8 cellular contexts compared by ENCODE assay signal in genomic region chr5:177309351-177310191, GRCh38. TPM values are rescaled to one million over a fixed set of nuclear protein-coding genes. Genes with fewer than 3 reads are reported as not detected.
A peak's percentile ranks its signal among the peaks of the same experiment; 100 is the strongest.
DNase-seq lines count a peak whose midpoint lies in the region; ATAC-seq and TF ChIP-seq lines count a peak whose summit lies in the region.

No MANE protein-coding gene starts in this region.

- peak overlapping the region; percentile 85 for H3K4me2 ChIP-seq in Loucy (ENCODE audit: low read depth, low read length, poor library complexity, severe bottlenecking)
- peak overlapping the region; percentile 88 for H3K4me2 ChIP-seq in SU-DHL-6 (ENCODE audit: low read depth, low read length, poor library complexity, severe bottlenecking)

- TF ChIP-seq CTCF in Loucy (conservative IDR thresholded peaks at IDR 0.05; ENCODE audit: low read length), result peak; percentile 65
- TF ChIP-seq CTCF in SU-DHL-6 (IDR thresholded peaks at IDR 0.05; ENCODE audit: insufficient read depth, low read length, poor library complexity, severe bottlenecking), result peak; percentile 83
- peak; percentile 84 for TF ChIP-seq CTCF in left ventricle myocardium inferior (IDR thresholded peaks at IDR 0.05; ENCODE audit: borderline replicate concordance)
- peak; percentile 73 to 93 (median 83) for TF ChIP-seq CTCF in spleen (IDR thresholded peaks at IDR 0.05 in 8 of 11, conservative IDR thresholded peaks at IDR 0.05 in 3 of 11)

- H3F3A ChIP-seq in Loucy (ENCODE audit: low read depth), result no peaks in the 10 kb centered on the region
- peaks cover 42% of the 10 kb centered on the region for H3F3A ChIP-seq in SU-DHL-6 (ENCODE audit: insufficient read depth)

- peak overlapping the region; percentile 100 for H3K4me3 Mint-ChIP-seq in activated naive CD8-positive, alpha-beta T cell treated with anti-CD3 and anti-CD28 coated beads, Interleukin-2, amount 10 ng/mL, durations not matched to agents 7 days and 5 days

- 51 to 72% (median 53%) methylated on average over 10 of the region's 10 CpGs for WGBS in spleen, 5 donors

- H4K20me1 ChIP-seq in Loucy (ENCODE audit: insufficient read depth, low read length, poor library complexity, severe bottlenecking), result peaks cover 19% of the 10 kb centered on the region
- H4K20me1 ChIP-seq in SU-DHL-6 (ENCODE audit: low read depth, low read length), result peaks cover 6% of the 10 kb centered on the region; the same call in 1 of the 2 replicates

- H3K36me3 ChIP-seq in Loucy (ENCODE audit: insufficient read depth, low read length) (no peaks in the 10 kb centered on the region; the same call in 1 of the 2 replicates), SU-DHL-6 (ENCODE audit: low read length) (0 out of 2 replicates have a peak, but pooled peaks cover 2% of the 10 kb centered on the region), left ventricle myocardium inferior (peaks cover 25% of the 10 kb centered on the region), spleen (peaks cover 0 to 45% (median 26%) of the 10 kb centered on the region in 6 donors)

- peaks cover 17% of the 10 kb centered on the region for H3K4me1 ChIP-seq in Loucy (ENCODE audit: insufficient read depth, low read length, poor library complexity, severe bottlenecking)
- peaks cover 54% of the 10 kb centered on the region for H3K4me1 ChIP-seq in left ventricle myocardium inferior
- H3K4me1 ChIP-seq in spleen, result peaks cover 47 to 100% (median 90%) of the 10 kb centered on the region in 6 donors

- H3K36me3 Mint-ChIP-seq in activated naive CD8-positive, alpha-beta T cell treated with anti-CD3 and anti-CD28 coated beads, Interleukin-2, amount 10 ng/mL, durations not matched to agents 7 days and 5 days, result peaks cover 29% of the 10 kb centered on the region

- no peak for TF ChIP-seq POLR2A in spleen (IDR thresholded peaks at IDR 0.05)

- H3K27ac ChIP-seq in SU-DHL-6 (ENCODE audit: low read depth, low read length), result peak overlapping the region; percentile 88
- H3K27ac ChIP-seq in left ventricle myocardium inferior (replicated peaks), result peak overlapping the region; percentile 15
- H3K27ac ChIP-seq in spleen, result peak overlapping the region in 7 of 8 donors; percentile 21 to 94 (median 90)

- no peaks in the 10 kb centered on the region for H3K9me3 Mint-ChIP-seq in activated naive CD8-positive, alpha-beta T cell treated with anti-CD3 and anti-CD28 coated beads, Interleukin-2, amount 10 ng/mL, durations not matched to agents 7 days and 5 days

- intact Hi-C loops in left ventricle myocardium inferior (cut with micrococcal nuclease) (loop anchor here (10.0 kb wide), 1 partner anchor 145 kb away; no protein-coding TSS in a partner anchor), spleen (cut with DNase I; ENCODE audit: low total_unique reads) (loop anchor here (10.0 kb wide), 3 partner anchors 55 to 195 kb away; no protein-coding TSS in a partner anchor)

- no peaks in the 10 kb centered on the region for H3K27me3 Mint-ChIP-seq in activated naive CD8-positive, alpha-beta T cell treated with anti-CD3 and anti-CD28 coated beads, Interleukin-2, amount 10 ng/mL, durations not matched to agents 7 days and 5 days

- no peak for ATAC-seq in activated naive CD8-positive, alpha-beta T cell treated with anti-CD3 and anti-CD28 coated beads, Interleukin-2, amount 10 ng/mL, durations not matched to agents 7 days and 5 days (ENCODE audit: low read depth)
- no peak for ATAC-seq in GM21526 (IDR thresholded peaks at IDR 0.05; ENCODE audit: low FRiP score, unreplicated experiment)

- no peaks in the 10 kb centered on the region for H3K9me3 ChIP-seq in Loucy (ENCODE audit: insufficient read depth, low read depth, low read length)
- H3K9me3 ChIP-seq in SU-DHL-6 (ENCODE audit: insufficient read depth, low read length), result no peaks in the 10 kb centered on the region
- no peaks in the 10 kb centered on the region for H3K9me3 ChIP-seq in left ventricle myocardium inferior (replicated peaks)
- no peaks in the 10 kb centered on the region for H3K9me3 ChIP-seq in spleen

- H3K27ac Mint-ChIP-seq in activated naive CD8-positive, alpha-beta T cell treated with anti-CD3 and anti-CD28 coated beads, Interleukin-2, amount 10 ng/mL, durations not matched to agents 7 days and 5 days, result peak overlapping the region; percentile 63

- H3K4me3 ChIP-seq in Loucy (ENCODE audit: low read length, poor library complexity, severe bottlenecking), result peak overlapping the region; percentile 83
- no peak overlapping the region for H3K4me3 ChIP-seq in SU-DHL-6 (ENCODE audit: insufficient read depth, low read length, poor library complexity, severe bottlenecking)
- no peak overlapping the region for H3K4me3 ChIP-seq in left ventricle myocardium inferior
- peak overlapping the region in 2 of 8 donors; percentile 5 to 89 for H3K4me3 ChIP-seq in spleen

- H2AFZ ChIP-seq in Loucy (ENCODE audit: low read length), result no peak overlapping the region
- no peak overlapping the region for H2AFZ ChIP-seq in SU-DHL-6 (ENCODE audit: low read depth, low read length, severe bottlenecking)

- H3K27me3 ChIP-seq in Loucy (ENCODE audit: insufficient read depth, low read length, poor library complexity, severe bottlenecking), result no peaks in the 10 kb centered on the region
- H3K27me3 ChIP-seq in SU-DHL-6 (ENCODE audit: low read length), result no peaks in the 10 kb centered on the region
- no peaks in the 10 kb centered on the region for H3K27me3 ChIP-seq in left ventricle myocardium inferior (ENCODE audit: low read depth)
- H3K27me3 ChIP-seq in spleen (replicated peaks in 1 of 7), result no peaks in the 10 kb centered on the region

- DNase-seq in Daoy (ENCODE audit: low read depth) (peak; percentile 83), left ventricle myocardium inferior (peak; percentile 66), spleen (peak; percentile 92), hippocampal formation (lab: John Stamatoyannopoulos, UW) (no peak)
- DNase-seq in activated naive CD8-positive, alpha-beta T cell treated with anti-CD3 and anti-CD28 coated beads, Interleukin-2, amount 10 ng/mL, durations not matched to agents 7 days and 5 days, result peak; percentile 74

- H3K4me1 Mint-ChIP-seq in activated naive CD8-positive, alpha-beta T cell treated with anti-CD3 and anti-CD28 coated beads, Interleukin-2, amount 10 ng/mL, durations not matched to agents 7 days and 5 days, result peaks cover 45% of the 10 kb centered on the region

- H3K9me2 ChIP-seq in Loucy (replicated peaks; ENCODE audit: low read depth, low read length) (no peaks in the 10 kb centered on the region), SU-DHL-6 (replicated peaks; ENCODE audit: insufficient read depth, low read length) (no peaks in the 10 kb centered on the region)

- peaks cover 60% of the 10 kb centered on the region for H3K79me2 ChIP-seq in Loucy (ENCODE audit: insufficient read depth, low read length)
- peaks cover 16% of the 10 kb centered on the region for H3K79me2 ChIP-seq in SU-DHL-6 (ENCODE audit: insufficient read depth, low read length)

- POLR2A ChIA-PET in activated naive CD8-positive, alpha-beta T cell treated with anti-CD3 and anti-CD28 coated beads, Interleukin-2, amount 10 ng/mL, durations not matched to agents 7 days and 5 days (lab: Charles Lee), result interaction anchor here (0.9 to 4.2 kb wide), 5 partner anchors 8 to 176 kb away, joined by 4 to 51 read pairs (median 7); partner anchors contain the start of genes GRK6, NSD1, PRELID1 and RAB24

- H3K9ac ChIP-seq in Loucy (ENCODE audit: low read depth, low read length, poor library complexity, severe bottlenecking) (peak overlapping the region; percentile 32), SU-DHL-6 (ENCODE audit: low read length) (no peak overlapping the region)

RNA-seq across cellular contexts. Expression of gene MXD3, which starts 2.1 kb away (rescaled TPM):
- total RNA-seq in Daoy (2014; rRNA removed; shearing (Covaris generic)), result 16.7 and 23.4 TPM in 2 replicates
- 10 to 100 TPM; 85.0 to 94.0 TPM for total RNA-seq in activated naive CD8-positive, alpha-beta T cell treated with anti-CD3 and anti-CD28 coated beads, Interleukin-2, amount 10 ng/mL, durations not matched to agents 7 days and 5 days
- total RNA-seq in left ventricle myocardium inferior, result 2.3 TPM
- total RNA-seq in spleen, result 10 to 100 TPM; 19.3 to 80.7 (median 26.7) TPM
- 10 to 100 TPM; 25.9 to 32.5 (median 26.2) TPM for polyA plus RNA-seq in spleen

RNA-seq across cellular contexts. Expression of gene PRELID1, which starts 6.0 kb away (rescaled TPM):
- total RNA-seq in Daoy (2014; rRNA removed; shearing (Covaris generic)), result 434 and 468 TPM in 2 replicates
- total RNA-seq in activated naive CD8-positive, alpha-beta T cell treated with anti-CD3 and anti-CD28 coated beads, Interleukin-2, amount 10 ng/mL, durations not matched to agents 7 days and 5 days, result 100 to 1,000 TPM; 104 TPM
- 40.0 TPM for total RNA-seq in left ventricle myocardium inferior
- total RNA-seq in spleen, result 100 to 1,000 TPM in 5 of 7 donors, 10 to 100 TPM in 2; 74.5 to 173 (median 106) TPM
- polyA plus RNA-seq in spleen, result 100 to 1,000 TPM; 131 to 174 (median 154) TPM

RNA-seq across cellular contexts. Expression of gene RAB24, which starts 6.1 kb away (rescaled TPM):
- total RNA-seq in Daoy (2014; rRNA removed; shearing (Covaris generic)), result 16.6 and 18.8 TPM in 2 replicates
- 10 to 100 TPM; 39.0 to 46.6 TPM for total RNA-seq in activated naive CD8-positive, alpha-beta T cell treated with anti-CD3 and anti-CD28 coated beads, Interleukin-2, amount 10 ng/mL, durations not matched to agents 7 days and 5 days
- total RNA-seq in left ventricle myocardium inferior (25.3 TPM), spleen (10 to 100 TPM; 52.1 to 90.4 (median 80.8) TPM)
- 100 to 1,000 TPM in 2 of 3 donors, 10 to 100 TPM in 1; 90.6 to 181 (median 170) TPM for polyA plus RNA-seq in spleen

RNA-seq across cellular contexts. Expression of gene LMAN2, which starts 41.9 kb away (rescaled TPM):
- 269 and 285 TPM in 2 replicates for total RNA-seq in Daoy (2014; rRNA removed; shearing (Covaris generic))
- total RNA-seq in activated naive CD8-positive, alpha-beta T cell treated with anti-CD3 and anti-CD28 coated beads, Interleukin-2, amount 10 ng/mL, durations not matched to agents 7 days and 5 days, result 100 to 1,000 TPM; 110 to 116 TPM
- total RNA-seq in left ventricle myocardium inferior (60.0 TPM), spleen (100 to 1,000 TPM in 4 of 7 donors, 10 to 100 TPM in 3; 92.4 to 211 (median 109) TPM)
- 10 to 100 TPM; 50.1 to 96.6 (median 72.5) TPM for polyA plus RNA-seq in spleen

RNA-seq across cellular contexts. Expression of gene RGS14, which starts 48.2 kb away (rescaled TPM):
- total RNA-seq in Daoy (2014; rRNA removed; shearing (Covaris generic)), result 18.1 and 30.5 TPM in 2 replicates
- 100 to 1,000 TPM; 113 to 124 TPM for total RNA-seq in activated naive CD8-positive, alpha-beta T cell treated with anti-CD3 and anti-CD28 coated beads, Interleukin-2, amount 10 ng/mL, durations not matched to agents 7 days and 5 days
- total RNA-seq in left ventricle myocardium inferior, result 4.6 TPM
- 100 to 1,000 TPM in 1 of 7 donors, 10 to 100 TPM in 6; 61.5 to 111 (median 77.1) TPM for total RNA-seq in spleen
- polyA plus RNA-seq in spleen, result 10 to 100 TPM; 45.3 to 95.9 (median 61.6) TPM

Comparison
In these comparisons a context has a peak if more than half of its experiments do, and no peak if none do; other contexts are left out.
1. DNase-seq: peak in Daoy (single experiment), activated naive CD8-positive, alpha-beta T cell treated with anti-CD3 and anti-CD28 coated beads, Interleukin-2, amount 10 ng/mL, durations not matched to agents 7 days and 5 days (single experiment), left ventricle myocardium inferior (single experiment) and spleen (single experiment); none in hippocampal formation (0 of 2).
2. H3K27ac ChIP-seq: peak in every context shown above with its lines; median percentile 90 in spleen; 88 in SU-DHL-6; 15 in left ventricle myocardium inferior.
3. Peak in every context shown above with its lines, with median percentiles within 50 percentile points of each other: CTCF ChIP-seq.